Comparison of ENCODE assay signal across 8 cellular contexts in the genomic region with DNA sequence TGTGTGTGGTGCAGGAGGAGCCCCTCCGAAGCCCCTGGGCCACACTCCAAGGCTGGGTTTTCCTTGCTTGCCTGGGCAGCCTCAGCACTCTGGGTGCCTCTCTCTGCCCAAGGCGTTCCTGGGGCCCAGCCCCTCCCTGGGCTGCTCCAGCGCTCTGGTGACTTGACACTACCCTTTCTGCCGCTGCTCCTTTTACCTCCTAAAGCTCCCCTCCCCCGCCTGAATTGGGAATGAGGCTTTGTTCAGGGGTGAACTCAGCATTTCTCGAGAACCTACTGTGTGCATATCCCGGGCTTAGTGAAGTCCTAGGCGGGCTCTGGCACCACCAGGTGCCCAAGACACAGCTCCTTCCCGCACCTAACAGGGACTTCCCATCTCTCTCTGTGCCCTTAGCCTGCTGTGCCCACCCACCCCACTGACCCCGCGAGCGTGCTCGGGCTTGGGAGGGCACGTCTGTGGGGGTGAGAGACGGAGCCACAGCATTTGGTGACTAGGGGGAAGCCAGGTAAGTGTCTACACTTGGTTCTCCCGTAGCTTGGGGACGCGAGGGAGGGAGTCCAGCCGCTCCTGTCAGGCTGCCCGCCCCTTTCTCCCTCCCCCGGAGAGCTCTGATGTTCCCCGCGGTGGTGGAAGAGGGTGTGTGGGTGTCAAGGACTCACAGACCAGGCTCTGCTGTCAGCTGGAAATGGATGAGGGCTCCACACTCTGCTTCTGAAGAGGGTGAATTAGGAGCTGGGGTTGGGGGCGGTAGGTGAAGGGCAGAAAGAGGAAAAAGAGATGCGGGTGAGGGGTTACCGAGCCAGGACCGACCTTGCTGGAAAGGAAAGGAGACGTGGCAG. TPM values are rescaled to one million over a fixed set of nuclear protein-coding genes. Genes with fewer than 3 reads are reported as not detected.
DNase-seq lines count a peak whose midpoint lies in the region; ATAC-seq and TF ChIP-seq lines count a peak whose summit lies in the region.

No MANE protein-coding gene starts in this region.

- peaks cover 64% of the 10 kb centered on the region for H3K27me3 Mint-ChIP-seq in progenitor cell of endocrine pancreas

- no peaks in the 10 kb centered on the region for H3K9me3 Mint-ChIP-seq in activated naive CD4-positive, alpha-beta T cell treated with anti-CD3 and anti-CD28 coated beads, Interleukin-2, amount 50 U/mL, for 72 hours
- no peaks in the 10 kb centered on the region for H3K9me3 Mint-ChIP-seq in progenitor cell of endocrine pancreas (ENCODE audit: low read depth)

- no peaks in the 10 kb centered on the region for H3K36me3 Mint-ChIP-seq in activated naive CD4-positive, alpha-beta T cell treated with anti-CD3 and anti-CD28 coated beads, Interleukin-2, amount 50 U/mL, for 72 hours
- H3K36me3 Mint-ChIP-seq in progenitor cell of endocrine pancreas (ENCODE audit: insufficient read depth), result no peaks in the 10 kb centered on the region

- peak overlapping the region; percentile 23 to 73 for H3K27ac Mint-ChIP-seq in activated naive CD4-positive, alpha-beta T cell treated with anti-CD3 and anti-CD28 coated beads, Interleukin-2, amount 50 U/mL, for 72 hours
- H3K27ac Mint-ChIP-seq in progenitor cell of endocrine pancreas, result peak overlapping the region; percentile 69

- TF ChIP-seq CTCF in progenitor cell of endocrine pancreas (IDR thresholded peaks at IDR 0.05; ENCODE audit: unreplicated experiment), result no peak

- intact Hi-C loops in left cardiac atrium (cut with DNase I), result loop anchor here in 1 of 2 donors (10.0 kb wide), 1 partner anchor 65 kb away; no protein-coding TSS in a partner anchor

- no peak for ATAC-seq in activated naive CD4-positive, alpha-beta T cell treated with anti-CD3 and anti-CD28 coated beads, Interleukin-2, amount 50 U/mL, for 72 hours
- peak; percentile 21 to 45 for ATAC-seq in left cardiac atrium
- ATAC-seq in HG02588 (IDR thresholded peaks at IDR 0.05; ENCODE audit: unreplicated experiment), result no peak
- no peak for ATAC-seq in GM21619 (IDR thresholded peaks at IDR 0.05; ENCODE audit: unreplicated experiment)

- H3K4me3 Mint-ChIP-seq in progenitor cell of endocrine pancreas (ENCODE audit: low read depth), result peak overlapping the region; percentile 79

- H3K4me1 Mint-ChIP-seq in progenitor cell of endocrine pancreas (ENCODE audit: low read depth), result peaks cover 28% of the 10 kb centered on the region

- peak; percentile 7 for DNase-seq in NCI-H2107 treated with DMSO at 0.1 percent for 48 hours (lab: John Stamatoyannopoulos, UW; ENCODE audit: unreplicated experiment)
- DNase-seq in NCI-H2107 (lab: John Stamatoyannopoulos, UW), result no peak
- peak; percentile 37 for DNase-seq in NAMALWA (ENCODE audit: low spot score)
- no peak for DNase-seq in activated naive CD4-positive, alpha-beta T cell treated with anti-CD3 and anti-CD28 coated beads, Interleukin-2, amount 50 U/mL, for 72 hours (ENCODE audit: low spot score in 2 of 2)
- DNase-seq in left cardiac atrium, result peak; percentile 49
- no peak for DNase-seq in progenitor cell of endocrine pancreas (ENCODE audit: low spot score, unreplicated experiment)

RNA-seq across cellular contexts. Expression of gene BAHD1, which starts 1.1 kb away (rescaled TPM):
- 10 to 100 TPM; 14.6 to 15.1 TPM for total RNA-seq in activated naive CD4-positive, alpha-beta T cell treated with anti-CD3 and anti-CD28 coated beads, Interleukin-2, amount 50 U/mL, for 72 hours
- 10 to 100 TPM; 14.5 to 14.8 TPM for total RNA-seq in left cardiac atrium
- total RNA-seq in progenitor cell of endocrine pancreas, result 24.1 and 24.3 TPM in 2 replicates

RNA-seq across cellular contexts. Expression of gene CHST14, which starts 31.1 kb away (rescaled TPM):
- 1 to 10 TPM; 1.6 to 6.7 TPM for total RNA-seq in activated naive CD4-positive, alpha-beta T cell treated with anti-CD3 and anti-CD28 coated beads, Interleukin-2, amount 50 U/mL, for 72 hours
- 10 to 100 TPM in 1 of 2 donors, 1 to 10 TPM in 1; 9.9 to 10.7 TPM for total RNA-seq in left cardiac atrium
- total RNA-seq in progenitor cell of endocrine pancreas, result 29.1 and 29.3 TPM in 2 replicates

RNA-seq across cellular contexts. Expression of gene IVD, which starts 34.1 kb away (rescaled TPM):
- 10 to 100 TPM; 45.2 to 66.9 TPM for total RNA-seq in activated naive CD4-positive, alpha-beta T cell treated with anti-CD3 and anti-CD28 coated beads, Interleukin-2, amount 50 U/mL, for 72 hours
- total RNA-seq in left cardiac atrium (10 to 100 TPM; 58.4 to 63.4 TPM), progenitor cell of endocrine pancreas (82.0 and 93.0 TPM in 2 replicates)

RNA-seq across cellular contexts. Expression of gene KNSTRN, which starts 57.2 kb away (rescaled TPM):
- 10 to 100 TPM; 48.6 to 96.4 TPM for total RNA-seq in activated naive CD4-positive, alpha-beta T cell treated with anti-CD3 and anti-CD28 coated beads, Interleukin-2, amount 50 U/mL, for 72 hours
- 1 to 10 TPM; 7.2 to 8.0 TPM for total RNA-seq in left cardiac atrium
- 44.8 and 46.2 TPM in 2 replicates for total RNA-seq in progenitor cell of endocrine pancreas

Comparison
In these comparisons a context has a peak if more than half of its experiments do, and no peak if none do; other contexts are left out.
1. DNase-seq: peak in NCI-H2107 treated with DMSO at 0.1 percent for 48 hours (single experiment), NAMALWA (single experiment) and left cardiac atrium (single experiment); none in NCI-H2107 (single experiment), activated naive CD4-positive, alpha-beta T cell treated with anti-CD3 and anti-CD28 coated beads, Interleukin-2, amount 50 U/mL, for 72 hours (0 of 2) and progenitor cell of endocrine pancreas (single experiment).
2. ATAC-seq: peak in left cardiac atrium (2 of 2); none in activated naive CD4-positive, alpha-beta T cell treated with anti-CD3 and anti-CD28 coated beads, Interleukin-2, amount 50 U/mL, for 72 hours (0 of 2), HG02588 (single experiment) and GM21619 (single experiment).